In genomic region chr6:36128073-36128472, GRCh38 we compare ENCODE assay signal across 22 cellular contexts. TPM values are rescaled to one million over a fixed set of nuclear protein-coding genes. Genes with fewer than 3 reads are reported as not detected.
DNase-seq lines count a peak whose midpoint lies in the region; ATAC-seq and TF ChIP-seq lines count a peak whose summit lies in the region.
"Had no signal": no experiment of that assay in that cellular context is flagged by ENCODE, and none has a peak within 500 bp of the region (broad histone marks: within the 10 kb centered on the region; RNA-seq: fewer than 3 reads in every experiment).

No MANE protein-coding gene starts in this region.

- peak overlapping the region; percentile 88 for H3K27ac ChIP-seq in PC-9
- peak overlapping the region; percentile 83 for H3K27ac ChIP-seq in fibroblast of lung (ENCODE audit: insufficient read depth, low read length)
- peak overlapping the region; percentile 23 to 79 (median 57) for H3K27ac ChIP-seq in upper lobe of left lung
- no peak overlapping the region for H3K27ac ChIP-seq in prostate gland
- H3K27ac ChIP-seq: foreskin keratinocyte, RWPE1, testis, WERI-Rb-1 had no signal

- TF ChIP-seq POLR2A in upper lobe of left lung (IDR thresholded peaks at IDR 0.05) (no peak), prostate gland (IDR thresholded peaks at IDR 0.05) (no peak)

- peaks cover 12% of the 10 kb centered on the region for H4K20me1 ChIP-seq in PC-9 (ENCODE audit: insufficient read depth)
- H4K20me1 ChIP-seq in fibroblast of lung (ENCODE audit: control insufficient read depth, extremely low read depth, insufficient read depth, low read length), result no peaks in the 10 kb centered on the region

- H3K4me3 Mint-ChIP-seq in natural killer cell, result no peak overlapping the region
- no peak overlapping the region for H3K4me3 Mint-ChIP-seq in natural killer cell treated with Interleukin-12 subunit alpha and Interleukin-12 subunit beta and Interleukin-15 and Interleukin-18, amount 100 ng/mL, for 72 hours
- no peak overlapping the region for H3K4me3 Mint-ChIP-seq in activated CD4-positive, alpha-beta memory T cell treated with anti-CD3 and anti-CD28 coated beads for 36 hours
- H3K4me3 Mint-ChIP-seq: stimulated activated naive B cell treated with anti-CD40 and anti-IgM and Interleukin-4, amounts not matched to agents 10 μg/mL and 1 μg/mL and 100 μg/mL, for 72 hours had no signal

- H3K4me1 Mint-ChIP-seq in natural killer cell, result peaks cover 44 to 90% of the 10 kb centered on the region in 2 donors
- peaks cover 60 to 73% of the 10 kb centered on the region in 2 donors for H3K4me1 Mint-ChIP-seq in natural killer cell treated with Interleukin-12 subunit alpha and Interleukin-12 subunit beta and Interleukin-15 and Interleukin-18, amount 100 ng/mL, for 72 hours (ENCODE audit: low read depth in 2 of 2)
- peaks cover 53% of the 10 kb centered on the region for H3K4me1 Mint-ChIP-seq in activated CD4-positive, alpha-beta memory T cell treated with anti-CD3 and anti-CD28 coated beads for 36 hours (ENCODE audit: low read depth)

- CTCF ChIA-PET in PC-9 (lab: Charles Lee), result no interaction called here
- CTCF ChIA-PET in activated CD4-positive, alpha-beta memory T cell treated with anti-CD3 and anti-CD28 coated beads for 36 hours (lab: Charles Lee), result interaction anchor here (0.6 kb wide), 1 partner anchor 48 kb away, joined by 3 read pairs; no protein-coding TSS in a partner anchor

- H3K9me3 Mint-ChIP-seq in natural killer cell, result no peaks in the 10 kb centered on the region
- no peaks in the 10 kb centered on the region for H3K9me3 Mint-ChIP-seq in natural killer cell treated with Interleukin-12 subunit alpha and Interleukin-12 subunit beta and Interleukin-15 and Interleukin-18, amount 100 ng/mL, for 72 hours
- no peaks in the 10 kb centered on the region for H3K9me3 Mint-ChIP-seq in activated CD4-positive, alpha-beta memory T cell treated with anti-CD3 and anti-CD28 coated beads for 36 hours
- H3K9me3 Mint-ChIP-seq: activated naive CD4-positive, alpha-beta T cell treated with anti-CD3 and anti-CD28 coated beads, Interleukin-2, amount 50 U/mL, for 72 hours; stimulated activated naive B cell treated with anti-CD40 and anti-IgM and Interleukin-4, amounts not matched to agents 10 μg/mL and 1 μg/mL and 100 μg/mL, for 72 hours had no signal

- H3K4me2 ChIP-seq in PC-9, result peak overlapping the region; percentile 90
- no peak overlapping the region for H3K4me2 ChIP-seq in fibroblast of lung (ENCODE audit: extremely low read depth, insufficient read depth, low read length)

- POLR2A ChIA-PET in PC-9 (lab: Charles Lee; ENCODE audit: unreplicated experiment), result interaction anchor here (0.6 kb wide), 1 partner anchor 155 kb away, joined by 3 read pairs; no protein-coding TSS in a partner anchor
- POLR2A ChIA-PET in activated CD4-positive, alpha-beta memory T cell treated with anti-CD3 and anti-CD28 coated beads for 36 hours (lab: Charles Lee), result no interaction called here

- H3K9me2 ChIP-seq in PC-9 (ENCODE audit: insufficient read depth), result no peaks in the 10 kb centered on the region

- H3K79me2 ChIP-seq in PC-9 (ENCODE audit: low read depth), result peaks cover 46% of the 10 kb centered on the region
- no peaks in the 10 kb centered on the region for H3K79me2 ChIP-seq in fibroblast of lung (ENCODE audit: control insufficient read depth, insufficient read depth, low read length)

- no peaks in the 10 kb centered on the region for H3K36me3 Mint-ChIP-seq in natural killer cell
- H3K36me3 Mint-ChIP-seq in natural killer cell treated with Interleukin-12 subunit alpha and Interleukin-12 subunit beta and Interleukin-15 and Interleukin-18, amount 100 ng/mL, for 72 hours, result peaks cover 3% of the 10 kb centered on the region
- peaks cover 9% of the 10 kb centered on the region for H3K36me3 Mint-ChIP-seq in activated CD4-positive, alpha-beta memory T cell treated with anti-CD3 and anti-CD28 coated beads for 36 hours

- no peak for ATAC-seq in natural killer cell
- ATAC-seq in natural killer cell treated with Interleukin-12 subunit alpha and Interleukin-12 subunit beta and Interleukin-15 and Interleukin-18, amount 100 ng/mL, for 72 hours, result no peak
- no peak for ATAC-seq in upper lobe of left lung (ENCODE audit: low FRiP score in 2 of 2)
- ATAC-seq: activated naive CD4-positive, alpha-beta T cell treated with anti-CD3 and anti-CD28 coated beads, Interleukin-2, amount 50 U/mL, for 72 hours; foreskin keratinocyte; stimulated activated naive B cell treated with anti-CD40 and anti-IgM and Interleukin-4, amounts not matched to agents 10 μg/mL and 1 μg/mL and 100 μg/mL, for 72 hours had no signal

- H3K36me3 ChIP-seq in PC-9 (ENCODE audit: low read depth) (peaks cover 4% of the 10 kb centered on the region), fibroblast of lung (ENCODE audit: control insufficient read depth, insufficient read depth, low read length) (no peaks in the 10 kb centered on the region), upper lobe of left lung (peaks cover 0 to 2% (median 0%) of the 10 kb centered on the region in 4 donors), prostate gland (no peaks in the 10 kb centered on the region)
- H3K36me3 ChIP-seq: heart right ventricle, WERI-Rb-1 had no signal

- WGBS in upper lobe of left lung, 2 donors, result 90 to 97% methylated on average over 5 of the region's 5 CpGs
- WGBS in prostate gland, result 90% methylated on average over 5 of the region's 5 CpGs

- BruUV-seq in PC-9 (replicated peaks; lab: Mats Ljungman, UMichigan), result no TSS peak

- H3K4me1 ChIP-seq in PC-9 (replicated peaks; ENCODE audit: insufficient read depth), result peaks cover 77% of the 10 kb centered on the region
- peaks cover 31% of the 10 kb centered on the region for H3K4me1 ChIP-seq in fibroblast of lung (ENCODE audit: control insufficient read depth, extremely low read depth, insufficient read depth, low read length)
- H3K4me1 ChIP-seq in upper lobe of left lung, result peaks cover 54 to 79% (median 69%) of the 10 kb centered on the region in 4 donors
- peaks cover 4% of the 10 kb centered on the region for H3K4me1 ChIP-seq in prostate gland (replicated peaks)
- H3K4me1 ChIP-seq: foreskin keratinocyte had no signal

- H3K9me3 ChIP-seq in PC-9 (ENCODE audit: insufficient read depth, low read depth) (no peaks in the 10 kb centered on the region), fibroblast of lung (ENCODE audit: control insufficient read depth, insufficient read depth, low read depth, low read length) (no peaks in the 10 kb centered on the region), upper lobe of left lung (no peaks in the 10 kb centered on the region), prostate gland (no peaks in the 10 kb centered on the region)
- H3K9me3 ChIP-seq: heart right ventricle, testis had no signal

- peak overlapping the region; percentile 73 for H3K4me3 ChIP-seq in PC-9
- no peak overlapping the region for H3K4me3 ChIP-seq in fibroblast of lung (replicated peaks in 1 of 4; ENCODE audit: control extremely low read depth in 1 of 4, insufficient read depth in 1 of 4, low read depth in 3 of 4, low read length in 4 of 4)
- peak overlapping the region in 1 of 4 donors; percentile 28 for H3K4me3 ChIP-seq in upper lobe of left lung
- H3K4me3 ChIP-seq in prostate gland, result no peak overlapping the region
- H3K4me3 ChIP-seq: testis had no signal

- intact Hi-C loops in natural killer cell (cut with micrococcal nuclease), result no loop called here
- intact Hi-C loops in PC-9 (cut with micrococcal nuclease; ENCODE audit: unreplicated experiment), result no loop called here
- intact Hi-C loops in activated CD4-positive, alpha-beta memory T cell treated with anti-CD3 and anti-CD28 coated beads for 36 hours (cut with micrococcal nuclease), result loop anchor here (10.0 kb wide), 2 partner anchors 177 to 1893 kb away; partner anchors contain the start of gene HMGA1
- intact Hi-C loops in prostate gland (cut with DNase I), result loop anchor here (10.0 kb wide), 1 partner anchor 227 kb away; no protein-coding TSS in a partner anchor

- peak overlapping the region; percentile 68 to 74 for H3K27ac Mint-ChIP-seq in natural killer cell
- peak overlapping the region in 1 of 2 donors; percentile 87 for H3K27ac Mint-ChIP-seq in natural killer cell treated with Interleukin-12 subunit alpha and Interleukin-12 subunit beta and Interleukin-15 and Interleukin-18, amount 100 ng/mL, for 72 hours
- H3K27ac Mint-ChIP-seq in activated CD4-positive, alpha-beta memory T cell treated with anti-CD3 and anti-CD28 coated beads for 36 hours, result no peak overlapping the region
- H3K27ac Mint-ChIP-seq: activated naive CD4-positive, alpha-beta T cell treated with anti-CD3 and anti-CD28 coated beads, Interleukin-2, amount 50 U/mL, for 72 hours had no signal

- no peaks in the 10 kb centered on the region for H3K27me3 Mint-ChIP-seq in natural killer cell (ENCODE audit: low read depth in 2 of 2)
- no peaks in the 10 kb centered on the region for H3K27me3 Mint-ChIP-seq in natural killer cell treated with Interleukin-12 subunit alpha and Interleukin-12 subunit beta and Interleukin-15 and Interleukin-18, amount 100 ng/mL, for 72 hours
- no peaks in the 10 kb centered on the region for H3K27me3 Mint-ChIP-seq in activated CD4-positive, alpha-beta memory T cell treated with anti-CD3 and anti-CD28 coated beads for 36 hours
- H3K27me3 Mint-ChIP-seq: stimulated activated naive B cell treated with anti-CD40 and anti-IgM and Interleukin-4, amounts not matched to agents 10 μg/mL and 1 μg/mL and 100 μg/mL, for 72 hours had no signal

- no peak overlapping the region for H2AFZ ChIP-seq in PC-9
- H2AFZ ChIP-seq in fibroblast of lung (ENCODE audit: low read length), result no peak overlapping the region

- H3F3A ChIP-seq in PC-9 (ENCODE audit: insufficient read depth, low read depth), result peaks cover 69% of the 10 kb centered on the region

- no peak for TF ChIP-seq EP300 in upper lobe of left lung (IDR thresholded peaks at IDR 0.05)

- H3K9ac ChIP-seq in fibroblast of lung (ENCODE audit: insufficient read depth, low read length), result no peak overlapping the region

- TF ChIP-seq CTCF in natural killer cell (IDR thresholded peaks at IDR 0.05) (no peak), PC-9 (conservative IDR thresholded peaks at IDR 0.05) (no peak), fibroblast of lung (conservative IDR thresholded peaks at IDR 0.05 in 1 of 2, IDR thresholded peaks at IDR 0.05 in 1 of 2; ENCODE audit: low read depth in 1 of 2, low read length in 2 of 2) (no peak), upper lobe of left lung (IDR thresholded peaks at IDR 0.05) (no peak), prostate gland (IDR thresholded peaks at IDR 0.05) (no peak)

- H3K27me3 ChIP-seq in PC-9 (ENCODE audit: insufficient read depth, low read depth) (no peaks in the 10 kb centered on the region), fibroblast of lung (ENCODE audit: control insufficient read depth, insufficient read depth, low read length) (no peaks in the 10 kb centered on the region), upper lobe of left lung (no peaks in the 10 kb centered on the region), prostate gland (replicated peaks; ENCODE audit: insufficient read depth) (no peaks in the 10 kb centered on the region)
- H3K27me3 ChIP-seq: foreskin keratinocyte, testis had no signal

- DNase-seq in natural killer cell (no peak), PC-9 (no peak), fibroblast of lung (ENCODE audit: low read depth in 2 of 2) (no peak), upper lobe of left lung (no peak), GM03348 (ENCODE audit: low spot score) (no peak), prostate gland (ENCODE audit: low spot score) (no peak)
- DNase-seq in natural killer cell treated with Interleukin-12 subunit alpha and Interleukin-12 subunit beta and Interleukin-15 and Interleukin-18, amount 100 ng/mL, for 72 hours (ENCODE audit: low spot score), result no peak
- no peak for DNase-seq in activated CD4-positive, alpha-beta memory T cell treated with anti-CD3 and anti-CD28 coated beads for 36 hours
- DNase-seq: activated CD4-positive, alpha-beta T cell treated with anti-CD3 and anti-CD28 coated beads, Interleukin-2, amount 50 U/mL, for 1 hour; activated CD8-positive, alpha-beta memory T cell treated with anti-CD3 and anti-CD28 coated beads, Interleukin-2, amount 50 U/mL, for 4 hours; foreskin keratinocyte; heart right ventricle; Karpas-422; NCI-H1048; NCI-H1694 treated with DMSO at 0.1 percent for 48 hours; NCI-H526 treated with DMSO at 0.1 percent for 48 hours; stimulated activated CD4-positive, alpha-beta T cell treated with anti-CD3 and anti-CD28 coated beads, Interleukin-4, amount 100 ng/mL, for 1 hour; stimulated activated naive B cell treated with anti-CD40 and anti-IgM and Interleukin-4, amounts not matched to agents 10 μg/mL and 1 μg/mL and 100 μg/mL, for 72 hours; testis had no signal

RNA-seq across cellular contexts. Expression of gene MAPK13, which starts 2.2 kb away (rescaled TPM):
- total RNA-seq in natural killer cell (10 to 100 TPM; 39.4 to 52.1 (median 49.9) TPM), PC-9 (2021) (141 and 146 TPM in 2 replicates), fibroblast of lung (5.4 and 7.6 TPM in 2 replicates), upper lobe of left lung (10 to 100 TPM; 56.7 to 90.1 (median 80.1) TPM), prostate gland (10 to 100 TPM; 34.6 to 53.5 TPM)
- 10 to 100 TPM; 40.7 to 74.2 TPM for total RNA-seq in natural killer cell treated with Interleukin-12 subunit alpha and Interleukin-12 subunit beta and Interleukin-15 and Interleukin-18, amount 100 ng/mL, for 72 hours
- polyA plus RNA-seq in fibroblast of lung, result 3.0 and 6.8 TPM in 2 replicates
- 2.9 and 8.3 TPM in 2 replicates for polyA plus RNA-seq in fibroblast of lung (2012)
- polyA minus RNA-seq in fibroblast of lung (ENCODE audit: low replicate concordance), result 4.1 and 21.0 TPM in 2 replicates
- total RNA-seq in activated CD4-positive, alpha-beta memory T cell treated with anti-CD3 and anti-CD28 coated beads for 36 hours, result 10 to 100 TPM; 61.0 to 65.0 TPM

Comparison
In these comparisons a context has a peak if more than half of its experiments do, and no peak if none do; other contexts are left out.
1. H3K27ac ChIP-seq: peak in PC-9 (single experiment), fibroblast of lung (single experiment) and upper lobe of left lung (4 of 4); none in prostate gland (0 of 2).
2. intact Hi-C loops: an anchor here in activated CD4-positive, alpha-beta memory T cell treated with anti-CD3 and anti-CD28 coated beads for 36 hours (10.0 kb wide) and prostate gland (10.0 kb wide); none called in natural killer cell and PC-9.